10 cellular contexts compared by ENCODE assay signal in the genomic region with DNA sequence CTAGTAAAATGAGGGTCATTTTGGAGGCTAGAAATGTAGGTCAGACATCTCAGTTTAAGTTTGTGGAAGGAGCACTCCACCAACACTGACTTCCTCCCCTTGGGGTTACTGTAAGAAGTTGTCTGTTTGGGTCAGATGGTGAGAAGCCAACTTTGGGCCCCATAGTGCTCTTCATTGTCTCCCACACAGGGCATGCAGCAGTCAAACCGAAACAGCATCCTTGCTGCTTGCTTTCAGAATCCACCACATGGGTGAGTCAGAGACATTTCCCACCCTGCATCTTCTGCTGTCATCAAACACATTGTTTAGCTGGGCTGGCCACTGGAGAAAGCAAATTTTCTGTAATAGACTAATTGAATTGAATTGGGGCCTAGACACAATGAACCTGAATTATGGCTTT. TPM values are rescaled to one million over a fixed set of nuclear protein-coding genes. Genes with fewer than 3 reads are reported as not detected.
DNase-seq lines count a peak whose midpoint lies in the region; ATAC-seq and TF ChIP-seq lines count a peak whose summit lies in the region.
"Had no signal": no experiment of that assay in that cellular context is flagged by ENCODE, and none has a peak within 500 bp of the region (broad histone marks: within the 10 kb centered on the region; RNA-seq: fewer than 3 reads in every experiment).

No MANE protein-coding gene starts in this region.

- H3K27me3 ChIP-seq in esophagus squamous epithelium, result no peaks in the 10 kb centered on the region

- DNase-seq in GM19240 (ENCODE audit: insufficient read length, low spot score) (peak; percentile 59), left ventricle myocardium superior (no peak), COLO829 (ENCODE audit: low spot score) (no peak), esophagus squamous epithelium (lab: John Stamatoyannopoulos, UW) (no peak), NCI-H146 (lab: John Stamatoyannopoulos, UW) (no peak)
- DNase-seq in activated CD4-positive, alpha-beta T cell treated with anti-CD3 and anti-CD28 coated beads, Interleukin-2, amount 50 U/mL, for 48 hours, result peak; percentile 73 to 81
- peak; percentile 44 for DNase-seq in stimulated activated CD4-positive, alpha-beta T cell treated with anti-CD3 and anti-CD28 coated beads, Interleukin-4, amount 100 ng/mL, for 1 hour

- H3K4me3 ChIP-seq in esophagus squamous epithelium, result no peak overlapping the region

- intact Hi-C loops in left ventricle myocardium superior (cut with micrococcal nuclease) (no loop called here), esophagus squamous epithelium (cut with DNase I) (no loop called here)

- H3K27ac ChIP-seq in esophagus squamous epithelium, result no peak overlapping the region
- H3K27ac ChIP-seq: RWPE1 had no signal

- H3K4me1 ChIP-seq in esophagus squamous epithelium, result no peaks in the 10 kb centered on the region

- H3K36me3 ChIP-seq in esophagus squamous epithelium, result no peaks in the 10 kb centered on the region

- ATAC-seq in HG02938 (IDR thresholded peaks at IDR 0.05; ENCODE audit: unreplicated experiment) (peak; percentile 99), left ventricle myocardium superior (no peak)

- TF ChIP-seq POLR2A in esophagus squamous epithelium (IDR thresholded peaks at IDR 0.05), result no peak

- H3K9me3 ChIP-seq in esophagus squamous epithelium, result no peaks in the 10 kb centered on the region

- WGBS in esophagus squamous epithelium, 2 donors, result 83 to 86% methylated on average over 1 of the region's 1 CpG

- no peak for TF ChIP-seq CTCF in esophagus squamous epithelium (IDR thresholded peaks at IDR 0.05)

RNA-seq across cellular contexts. Expression of a gene that starts 16.8 kb away (rescaled TPM):
- total RNA-seq in left ventricle myocardium superior (not detected), esophagus squamous epithelium (1 to 10 TPM in 1 of 4 donors, not detected in 3; 1.4 TPM)
- total RNA-seq: urinary bladder had no signal

RNA-seq across cellular contexts. Expression of a gene that starts 41.3 kb away (rescaled TPM):
- total RNA-seq in left ventricle myocardium superior (not detected), esophagus squamous epithelium (not detected)
- total RNA-seq: urinary bladder had no signal

RNA-seq across cellular contexts. Expression of a gene that starts 57.0 kb away (rescaled TPM):
- total RNA-seq in left ventricle myocardium superior, result 21.8 TPM
- total RNA-seq in esophagus squamous epithelium, result 10 to 100 TPM; 37.5 to 70.3 (median 47.7) TPM

Comparison
In these comparisons a context has a peak if more than half of its experiments do, and no peak if none do; other contexts are left out.
1. DNase-seq: peak in GM19240 (single experiment), activated CD4-positive, alpha-beta T cell treated with anti-CD3 and anti-CD28 coated beads, Interleukin-2, amount 50 U/mL, for 48 hours (2 of 2) and stimulated activated CD4-positive, alpha-beta T cell treated with anti-CD3 and anti-CD28 coated beads, Interleukin-4, amount 100 ng/mL, for 1 hour (single experiment); none in left ventricle myocardium superior (single experiment), COLO829 (single experiment), esophagus squamous epithelium (single experiment) and NCI-H146 (single experiment).